Comparison of ENCODE assay signal across 13 cellular contexts in genomic region chr2:45506756-45507155, GRCh38.
A peak's percentile ranks its signal among the peaks of the same experiment; 100 is the strongest.
DNase-seq lines count a peak whose midpoint lies in the region; TF ChIP-seq lines count a peak whose summit lies in the region.
"Had no signal": no experiment of that assay in that cellular context is flagged by ENCODE, and none has a peak within 500 bp of the region (broad histone marks: within the 10 kb centered on the region; RNA-seq: fewer than 3 reads in every experiment).

No MANE protein-coding gene starts in this region.

- H3K4me1 ChIP-seq in BE2C: peaks cover 9% of the 10 kb centered on the region; the same call in 1 of the 2 replicates
- no peaks in the 10 kb centered on the region; a peak in 2 of 4 replicates for H3K4me1 ChIP-seq in SK-N-SH (ENCODE audit: control insufficient read depth in 1 of 2, insufficient read depth in 2 of 2, low read depth in 1 of 2, low read length in 1 of 2)
- H3K4me1 ChIP-seq: BLaER1 treated with 17β-estradiol and CSF1 and Interleukin-3, amounts not matched to agents 10 nM and 100 nM had no signal

- TF ChIP-seq RAD21 in SK-N-SH (IDR thresholded peaks at IDR 0.05; ENCODE audit: low read length): no peak

- CTCF ChIA-PET in SK-N-SH (lab: Yijun Ruan, JAX): interaction anchor here (1.3 to 6.3 kb wide), 4 partner anchors 10 to 525 kb away, joined by 4 to 50 read pairs (median 20); no protein-coding TSS in a partner anchor

- no peak for TF ChIP-seq CTCF in BE2C (IDR thresholded peaks at IDR 0.05; ENCODE audit: low read depth, low read length)
- no peak for TF ChIP-seq CTCF in SK-N-SH (IDR thresholded peaks at IDR 0.05)
- no peak for TF ChIP-seq CTCF in fibroblast of mammary gland (conservative IDR thresholded peaks at IDR 0.05; ENCODE audit: control insufficient read depth, insufficient read depth, low read depth, low read length)

- DNase-seq in BE2C: no peak
- DNase-seq in SK-N-SH: peak; percentile 50
- DNase-seq in fibroblast of mammary gland (ENCODE audit: low read depth): peak; percentile 4
- DNase-seq in NCI-H345 (lab: John Stamatoyannopoulos, UW): no peak
- DNase-seq in activated CD4-positive, alpha-beta T cell treated with anti-CD3 and anti-CD28 coated beads, Interleukin-2, amount 50 U/mL, for 1 hour: no peak
- no peak for DNase-seq in posterior vena cava (ENCODE audit: low spot score)
- DNase-seq: Calu3; CD8-positive, alpha-beta T cell; DMS79 treated with DMSO at 0.1 percent for 48 hours; GF-D8; HCEC 1CT had no signal

- H3K79me2 ChIP-seq in SK-N-SH (ENCODE audit: insufficient read depth): no peaks in the 10 kb centered on the region

- H2AFZ ChIP-seq in SK-N-SH (ENCODE audit: low read depth): no peak overlapping the region
- H2AFZ ChIP-seq: GM23338 had no signal

- peaks cover 4% of the 10 kb centered on the region for H3F3A ChIP-seq in SK-N-SH (replicated peaks; ENCODE audit: insufficient read depth)

- intact Hi-C loops in posterior vena cava (cut with DNase I): no loop called here

- H3K9me2 ChIP-seq in SK-N-SH: no peaks in the 10 kb centered on the region

- no peaks in the 10 kb centered on the region for H3K36me3 ChIP-seq in BE2C
- H3K36me3 ChIP-seq in SK-N-SH (replicated peaks in 1 of 2; ENCODE audit: control insufficient read depth in 1 of 2, insufficient read depth in 2 of 2, low read length in 1 of 2): peaks cover 0 to 11% of the 10 kb centered on the region in 2 experiments

- 69% methylated on average over 3 of the region's 3 CpGs for WGBS in SK-N-SH (ENCODE audit: low lambda C conversion rate)

- H4K20me1 ChIP-seq in SK-N-SH (ENCODE audit: insufficient read depth): no peaks in the 10 kb centered on the region
- H4K20me1 ChIP-seq: BLaER1 treated with 17β-estradiol and CSF1 and Interleukin-3, amounts not matched to agents 10 nM and 100 nM had no signal

- H3K9me3 ChIP-seq in BE2C: no peaks in the 10 kb centered on the region
- H3K9me3 ChIP-seq in SK-N-SH: no peaks in the 10 kb centered on the region

- H3K9ac ChIP-seq in SK-N-SH: no peak overlapping the region
- H3K9ac ChIP-seq: BLaER1 treated with 17β-estradiol and CSF1 and Interleukin-3, amounts not matched to agents 10 nM and 100 nM had no signal

- POLR2A ChIA-PET in SK-N-SH (lab: Yijun Ruan, JAX): no interaction called here

- no peak overlapping the region for H3K4me2 ChIP-seq in SK-N-SH
- H3K4me2 ChIP-seq: BLaER1 treated with 17β-estradiol and CSF1 and Interleukin-3, amounts not matched to agents 10 nM and 100 nM; GM23338 had no signal

- H3K27me3 ChIP-seq in BE2C: no peaks in the 10 kb centered on the region
- H3K27me3 ChIP-seq in SK-N-SH (ENCODE audit: insufficient read depth): no peaks in the 10 kb centered on the region
- H3K27me3 ChIP-seq: BLaER1 treated with 17β-estradiol and CSF1 and Interleukin-3, amounts not matched to agents 10 nM and 100 nM had no signal

- H3K4me3 ChIP-seq in BE2C (ENCODE audit: low read depth, low read length) (peak overlapping the region; percentile 7; the same call in 1 of the 2 replicates), SK-N-SH (ENCODE audit: low read depth in 2 of 2, low read length in 1 of 2) (no peak overlapping the region), fibroblast of mammary gland (ENCODE audit: control insufficient read depth, low read depth, low read length) (no peak overlapping the region)
- H3K4me3 ChIP-seq: BLaER1 treated with 17β-estradiol and CSF1 and Interleukin-3, amounts not matched to agents 10 nM and 100 nM; GM23338 had no signal

- peak overlapping the region in 1 of 2 experiments; percentile 91; a peak in 2 of 4 replicates for H3K27ac ChIP-seq in SK-N-SH (ENCODE audit: low read depth in 2 of 2, low read length in 1 of 2)
- H3K27ac ChIP-seq: BLaER1 treated with 17β-estradiol and CSF1 and Interleukin-3, amounts not matched to agents 10 nM and 100 nM had no signal

- TF ChIP-seq EP300 in SK-N-SH (IDR thresholded peaks at IDR 0.05; ENCODE audit: borderline replicate concordance in 1 of 2, low read depth in 1 of 2, low read length in 1 of 2): 0 out of 4 replicates have a peak, but pooled peaks of 1 of the 2 experiments have one; percentile 23

TF ChIP-seq in SK-N-SH, 30 proteins besides CTCF, POLR2A, EP300 and RAD21:
- TF ChIP-seq PBX3 (IDR thresholded peaks at IDR 0.05) (no peak), POLR2AphosphoS5 (IDR thresholded peaks at IDR 0.05; ENCODE audit: low read depth, low read length) (0 out of 2 replicates have a peak, but pooled peaks have one; percentile 24), GATA2 (CRISPR knock-in tag; IDR thresholded peaks at IDR 0.05) (no peak), USF2 (IDR thresholded peaks at IDR 0.05; ENCODE audit: borderline replicate concordance, low read depth, low read length) (no peak), TAF1 (IDR thresholded peaks at IDR 0.05; ENCODE audit: borderline replicate concordance, low read depth, low read length) (no peak), NFIC (IDR thresholded peaks at IDR 0.05; ENCODE audit: borderline replicate concordance) (no peak), TCF12 (IDR thresholded peaks at IDR 0.05) (peak; percentile 42), SIN3A (IDR thresholded peaks at IDR 0.05; ENCODE audit: borderline replicate concordance, low read depth, low read length) (no peak), USF1 (IDR thresholded peaks at IDR 0.05; ENCODE audit: borderline replicate concordance, low read depth) (no peak), CHD2 (IDR thresholded peaks at IDR 0.05; ENCODE audit: low read length, partially characterized antibody) (no peak), ELF1 (IDR thresholded peaks at IDR 0.05) (no peak)
- TF ChIP-seq, protein P1, sequence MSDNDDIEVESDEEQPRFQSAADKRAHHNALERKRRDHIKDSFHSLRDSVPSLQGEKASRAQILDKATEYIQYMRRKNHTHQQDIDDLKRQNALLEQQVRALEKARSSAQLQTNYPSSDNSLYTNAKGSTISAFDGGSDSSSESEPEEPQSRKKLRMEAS (IDR thresholded peaks at IDR 0.05; ENCODE audit: low read depth): no peak
- TF ChIP-seq, protein P2, sequence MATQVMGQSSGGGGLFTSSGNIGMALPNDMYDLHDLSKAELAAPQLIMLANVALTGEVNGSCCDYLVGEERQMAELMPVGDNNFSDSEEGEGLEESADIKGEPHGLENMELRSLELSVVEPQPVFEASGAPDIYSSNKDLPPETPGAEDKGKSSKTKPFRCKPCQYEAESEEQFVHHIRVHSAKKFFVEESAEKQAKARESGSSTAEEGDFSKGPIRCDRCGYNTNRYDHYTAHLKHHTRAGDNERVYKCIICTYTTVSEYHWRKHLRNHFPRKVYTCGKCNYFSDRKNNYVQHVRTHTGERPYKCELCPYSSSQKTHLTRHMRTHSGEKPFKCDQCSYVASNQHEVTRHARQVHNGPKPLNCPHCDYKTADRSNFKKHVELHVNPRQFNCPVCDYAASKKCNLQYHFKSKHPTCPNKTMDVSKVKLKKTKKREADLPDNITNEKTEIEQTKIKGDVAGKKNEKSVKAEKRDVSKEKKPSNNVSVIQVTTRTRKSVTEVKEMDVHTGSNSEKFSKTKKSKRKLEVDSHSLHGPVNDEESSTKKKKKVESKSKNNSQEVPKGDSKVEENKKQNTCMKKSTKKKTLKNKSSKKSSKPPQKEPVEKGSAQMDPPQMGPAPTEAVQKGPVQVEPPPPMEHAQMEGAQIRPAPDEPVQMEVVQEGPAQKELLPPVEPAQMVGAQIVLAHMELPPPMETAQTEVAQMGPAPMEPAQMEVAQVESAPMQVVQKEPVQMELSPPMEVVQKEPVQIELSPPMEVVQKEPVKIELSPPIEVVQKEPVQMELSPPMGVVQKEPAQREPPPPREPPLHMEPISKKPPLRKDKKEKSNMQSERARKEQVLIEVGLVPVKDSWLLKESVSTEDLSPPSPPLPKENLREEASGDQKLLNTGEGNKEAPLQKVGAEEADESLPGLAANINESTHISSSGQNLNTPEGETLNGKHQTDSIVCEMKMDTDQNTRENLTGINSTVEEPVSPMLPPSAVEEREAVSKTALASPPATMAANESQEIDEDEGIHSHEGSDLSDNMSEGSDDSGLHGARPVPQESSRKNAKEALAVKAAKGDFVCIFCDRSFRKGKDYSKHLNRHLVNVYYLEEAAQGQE (IDR thresholded peaks at IDR 0.05; ENCODE audit: low read depth, low read length): no peak

Comparison
In these comparisons a context has a peak if more than half of its experiments do, and no peak if none do; other contexts are left out.
1. DNase-seq: peak in SK-N-SH (single experiment) and fibroblast of mammary gland (single experiment); none in BE2C (single experiment), NCI-H345 (single experiment), activated CD4-positive, alpha-beta T cell treated with anti-CD3 and anti-CD28 coated beads, Interleukin-2, amount 50 U/mL, for 1 hour (single experiment) and posterior vena cava (single experiment).